23 cellular contexts compared by ENCODE assay signal in genomic region chr6:16398587-16398986, GRCh38.
DNase-seq lines count a peak whose midpoint lies in the region; ATAC-seq and TF ChIP-seq lines count a peak whose summit lies in the region.
"Had no signal": no experiment of that assay in that cellular context is flagged by ENCODE, and none has a peak within 500 bp of the region (broad histone marks: within the 10 kb centered on the region; RNA-seq: fewer than 3 reads in every experiment).

No MANE protein-coding gene starts in this region.

- H3K79me2 ChIP-seq in smooth muscle cell (ENCODE audit: low read depth) (peaks cover 9% of the 10 kb centered on the region), Karpas-422 (ENCODE audit: low read length) (no peaks in the 10 kb centered on the region)

- H3K9me2 ChIP-seq in Karpas-422 (replicated peaks; ENCODE audit: insufficient read depth, low read length), result no peaks in the 10 kb centered on the region

- H2AFZ ChIP-seq in smooth muscle cell (ENCODE audit: low read depth), result no peak overlapping the region
- no peak overlapping the region for H2AFZ ChIP-seq in Karpas-422 (ENCODE audit: low read length)

- WGBS in smooth muscle cell (ENCODE audit: low lambda C conversion rate), result 98% methylated on average over 5 of the region's 5 CpGs

- H3K36me3 Mint-ChIP-seq in activated T-cell treated with anti-CD3 and anti-CD28 coated beads, Interleukin-2, amount 50 U/mL, for 24 hours (ENCODE audit: low read depth), result peaks cover 13% of the 10 kb centered on the region

- no peak for ATAC-seq in HG03097 (IDR thresholded peaks at IDR 0.05; ENCODE audit: low FRiP score, unreplicated experiment)
- ATAC-seq in HG03565 (IDR thresholded peaks at IDR 0.05; ENCODE audit: unreplicated experiment), result no peak
- ATAC-seq: activated CD4-positive, CD25-positive, alpha-beta regulatory T cell treated with anti-CD3 and anti-CD28 coated beads, Interleukin-2, amount 50 U/mL, for 24 hours; K562; naive thymus-derived CD8-positive, alpha-beta T cell had no signal

- DNase-seq in AG20443 (ENCODE audit: low spot score) (peak; percentile 60), ascending aorta (ENCODE audit: low spot score in 2 of 2) (no peak), fibroblast of pulmonary artery (ENCODE audit: low read depth) (peak; percentile 75), smooth muscle cell (lab: John Stamatoyannopoulos, UW; ENCODE audit: unreplicated experiment) (no peak), Karpas-422 (no peak)
- no peak for DNase-seq in activated T-cell treated with anti-CD3 and anti-CD28 coated beads, Interleukin-2, amount 50 U/mL, for 24 hours
- DNase-seq: adrenal gland; Calu3; cortex of kidney; kidney; naive thymus-derived CD8-positive, alpha-beta T cell; NCI-H2081 treated with DMSO at 0.1 percent for 48 hours; NCI-H69; OCI-M1; SJCRH30; T-helper 9 cell had no signal

- H3K4me1 ChIP-seq in ascending aorta (peaks cover 8 to 30% of the 10 kb centered on the region in 2 donors), smooth muscle cell (ENCODE audit: low read depth) (no peaks in the 10 kb centered on the region), Karpas-422 (ENCODE audit: low read length) (peaks cover 7% of the 10 kb centered on the region)
- H3K4me1 ChIP-seq: SJCRH30 had no signal

- H3K9me3 ChIP-seq in ascending aorta (no peaks in the 10 kb centered on the region), smooth muscle cell (replicated peaks; ENCODE audit: low read depth) (no peaks in the 10 kb centered on the region), Karpas-422 (ENCODE audit: low read length) (no peaks in the 10 kb centered on the region)
- H3K9me3 ChIP-seq: adrenal gland, SJCRH30 had no signal

- peak overlapping the region; percentile 83 to 84 for H3K27ac ChIP-seq in ascending aorta
- H3K27ac ChIP-seq in smooth muscle cell (ENCODE audit: low read depth), result peak overlapping the region; percentile 40
- no peak overlapping the region for H3K27ac ChIP-seq in Karpas-422 (ENCODE audit: low read length)
- H3K27ac ChIP-seq: HL-60, SJCRH30 had no signal

- H3K36me3 ChIP-seq in ascending aorta (no peaks in the 10 kb centered on the region), smooth muscle cell (ENCODE audit: low read depth) (no peaks in the 10 kb centered on the region), Karpas-422 (ENCODE audit: insufficient read depth, low read length) (no peaks in the 10 kb centered on the region)
- H3K36me3 ChIP-seq: adrenal gland, SJCRH30 had no signal

- no peak overlapping the region for H3K27ac Mint-ChIP-seq in activated T-cell treated with anti-CD3 and anti-CD28 coated beads, Interleukin-2, amount 50 U/mL, for 24 hours
- H3K27ac Mint-ChIP-seq: B cell; memory B cell; naive thymus-derived CD8-positive, alpha-beta T cell had no signal

- H3K4me3 ChIP-seq in ascending aorta (peak overlapping the region in 1 of 2 donors; percentile 12), fibroblast of pulmonary artery (replicated peaks; ENCODE audit: low read depth, low read length) (no peak overlapping the region), smooth muscle cell (no peak overlapping the region), Karpas-422 (ENCODE audit: low read length) (no peak overlapping the region)
- H3K4me3 ChIP-seq: adrenal gland, K562, SJCRH30 had no signal

- TF ChIP-seq CTCF in ascending aorta (IDR thresholded peaks at IDR 0.05) (no peak), fibroblast of pulmonary artery (IDR thresholded peaks at IDR 0.05; ENCODE audit: low read length, missing control alignments) (no peak), smooth muscle cell (IDR thresholded peaks at IDR 0.05; ENCODE audit: borderline replicate concordance, insufficient read depth, poor library complexity, severe bottlenecking) (no peak)

- H3K9ac ChIP-seq in smooth muscle cell (ENCODE audit: low read depth) (no peak overlapping the region), Karpas-422 (ENCODE audit: low read length) (no peak overlapping the region)

- no peaks in the 10 kb centered on the region for H3K9me3 Mint-ChIP-seq in activated T-cell treated with anti-CD3 and anti-CD28 coated beads, Interleukin-2, amount 50 U/mL, for 24 hours
- H3K9me3 Mint-ChIP-seq: memory B cell; naive thymus-derived CD8-positive, alpha-beta T cell had no signal

- H4K20me1 ChIP-seq in smooth muscle cell (ENCODE audit: low read depth) (peaks cover 17% of the 10 kb centered on the region), Karpas-422 (ENCODE audit: insufficient read depth, low read depth, low read length) (no peaks in the 10 kb centered on the region)

- H3K4me3 Mint-ChIP-seq in activated T-cell treated with anti-CD3 and anti-CD28 coated beads, Interleukin-2, amount 50 U/mL, for 24 hours, result no peak overlapping the region
- H3K4me3 Mint-ChIP-seq: B cell; memory B cell; naive thymus-derived CD8-positive, alpha-beta T cell had no signal

- H3K27me3 ChIP-seq in ascending aorta, result no peaks in the 10 kb centered on the region
- no peaks in the 10 kb centered on the region for H3K27me3 ChIP-seq in smooth muscle cell (ENCODE audit: low read depth)
- 0 out of 2 replicates have a peak, but pooled peaks cover 2% of the 10 kb centered on the region for H3K27me3 ChIP-seq in Karpas-422 (ENCODE audit: low read length)
- H3K27me3 ChIP-seq: adrenal gland, SJCRH30 had no signal

- H3K4me2 ChIP-seq in smooth muscle cell, result no peak overlapping the region
- no peak overlapping the region for H3K4me2 ChIP-seq in Karpas-422 (ENCODE audit: low read depth, low read length, poor library complexity, severe bottlenecking)

- intact Hi-C loops in ascending aorta (cut with DNase I), result loop anchor here (5.0 kb wide), 1 partner anchor 364 kb away; the partner anchor contains the start of gene ATXN1

- H3K4me1 Mint-ChIP-seq in activated T-cell treated with anti-CD3 and anti-CD28 coated beads, Interleukin-2, amount 50 U/mL, for 24 hours (ENCODE audit: low read depth), result peaks cover 27% of the 10 kb centered on the region

- no peaks in the 10 kb centered on the region for H3K27me3 Mint-ChIP-seq in activated T-cell treated with anti-CD3 and anti-CD28 coated beads, Interleukin-2, amount 50 U/mL, for 24 hours
- H3K27me3 Mint-ChIP-seq: B cell; memory B cell; naive thymus-derived CD8-positive, alpha-beta T cell had no signal

- peaks cover 3% of the 10 kb centered on the region for H3F3A ChIP-seq in smooth muscle cell (ENCODE audit: low read depth)

Comparison
In these comparisons a context has a peak if more than half of its experiments do, and no peak if none do; other contexts are left out.
1. DNase-seq: peak in AG20443 (single experiment) and fibroblast of pulmonary artery (single experiment); none in ascending aorta (0 of 2), smooth muscle cell (single experiment), Karpas-422 (single experiment) and activated T-cell treated with anti-CD3 and anti-CD28 coated beads, Interleukin-2, amount 50 U/mL, for 24 hours (single experiment).